ENCODE assay signal across 6 cellular contexts in genomic region chr12:120261951-120262851, GRCh38. TPM values are rescaled to one million over a fixed set of nuclear protein-coding genes. Genes with fewer than 3 reads are reported as not detected.
DNase-seq lines count a peak whose midpoint lies in the region; ATAC-seq and TF ChIP-seq lines count a peak whose summit lies in the region.

No MANE protein-coding gene starts in this region.

- H3K36me3 ChIP-seq in thoracic aorta = no peaks in the 10 kb centered on the region

- no peaks in the 10 kb centered on the region for H3K9me3 Mint-ChIP-seq in activated CD4-positive, alpha-beta T cell treated with anti-CD3 and anti-CD28 coated beads, Interleukin-2, amount 10 ng/mL, durations not matched to agents 24 days and 14 days

- no peaks in the 10 kb centered on the region for H3K27me3 ChIP-seq in thoracic aorta (replicated peaks; ENCODE audit: insufficient read depth)

- no peak for ATAC-seq in thoracic aorta (ENCODE audit: insufficient number of reproducible peaks, low FRiP score, low read depth)

- peak overlapping the region; percentile 31 for H3K27ac Mint-ChIP-seq in activated CD4-positive, alpha-beta T cell treated with anti-CD3 and anti-CD28 coated beads, Interleukin-2, amount 10 ng/mL, durations not matched to agents 24 days and 14 days

- DNase-seq in activated CD4-positive, alpha-beta T cell treated with anti-CD3 and anti-CD28 coated beads, Interleukin-2, amount 10 ng/mL, durations not matched to agents 24 days and 14 days = peak; percentile 66
- no peak for DNase-seq in activated CD4-positive, alpha-beta T cell treated with anti-CD3 and anti-CD28 coated beads, Interleukin-2, amount 50 U/mL, for 48 hours
- DNase-seq in foreskin melanocyte = peak; percentile 98
- no peak for DNase-seq in thoracic aorta (ENCODE audit: low spot score)
- DNase-seq in NCI-H510A (lab: John Stamatoyannopoulos, UW) = no peak
- DNase-seq in GDM1 (lab: John Stamatoyannopoulos, UW) = no peak

- H3K27me3 Mint-ChIP-seq in activated CD4-positive, alpha-beta T cell treated with anti-CD3 and anti-CD28 coated beads, Interleukin-2, amount 10 ng/mL, durations not matched to agents 24 days and 14 days = peaks cover 1% of the 10 kb centered on the region

- H3K4me3 ChIP-seq in thoracic aorta = peak overlapping the region; percentile 96

- intact Hi-C loops in activated CD4-positive, alpha-beta T cell treated with anti-CD3 and anti-CD28 coated beads, Interleukin-2, amount 10 ng/mL, durations not matched to agents 24 days and 14 days (cut with micrococcal nuclease) = loop anchor here (10.0 kb wide), 1 partner anchor 147 kb away; the partner anchor contains the start of gene RAB35

- H3K4me1 ChIP-seq in thoracic aorta (ENCODE audit: control insufficient read depth in 1 of 2, low read depth in 2 of 2) = peaks cover 30 to 67% of the 10 kb centered on the region in 2 donors

- H3K27ac ChIP-seq in thoracic aorta = peak overlapping the region; percentile 75 to 89

- TF ChIP-seq CTCF in thoracic aorta (IDR thresholded peaks at IDR 0.05) = no peak

- H3K36me3 Mint-ChIP-seq in activated CD4-positive, alpha-beta T cell treated with anti-CD3 and anti-CD28 coated beads, Interleukin-2, amount 10 ng/mL, durations not matched to agents 24 days and 14 days (ENCODE audit: low read depth) = peaks cover 12% of the 10 kb centered on the region

- H3K9me3 ChIP-seq in thoracic aorta = no peaks in the 10 kb centered on the region

- H3K4me1 Mint-ChIP-seq in activated CD4-positive, alpha-beta T cell treated with anti-CD3 and anti-CD28 coated beads, Interleukin-2, amount 10 ng/mL, durations not matched to agents 24 days and 14 days = peaks cover 70% of the 10 kb centered on the region

- H3K4me3 Mint-ChIP-seq in activated CD4-positive, alpha-beta T cell treated with anti-CD3 and anti-CD28 coated beads, Interleukin-2, amount 10 ng/mL, durations not matched to agents 24 days and 14 days = peak overlapping the region; percentile 88

RNA-seq across cellular contexts. Expression of gene PXN, which starts 3.3 kb away (rescaled TPM):
- 48.4 and 51.2 TPM in 2 replicates for total RNA-seq in activated CD4-positive, alpha-beta T cell treated with anti-CD3 and anti-CD28 coated beads, Interleukin-2, amount 10 ng/mL, durations not matched to agents 24 days and 14 days
- total RNA-seq in thoracic aorta = 100 to 1,000 TPM in 1 of 2 donors, 10 to 100 TPM in 1; 93.0 to 105 TPM

RNA-seq across cellular contexts. Expression of gene RNU4-2, which starts 29.5 kb away (rescaled TPM):
- total RNA-seq in activated CD4-positive, alpha-beta T cell treated with anti-CD3 and anti-CD28 coated beads, Interleukin-2, amount 10 ng/mL, durations not matched to agents 24 days and 14 days = 5,486 and 6,492 TPM in 2 replicates
- total RNA-seq in thoracic aorta = under 1 TPM; under 0.01 TPM

RNA-seq across cellular contexts. Expression of gene RNU4-1, which starts 30.8 kb away (rescaled TPM):
- 2,196 and 2,563 TPM in 2 replicates for total RNA-seq in activated CD4-positive, alpha-beta T cell treated with anti-CD3 and anti-CD28 coated beads, Interleukin-2, amount 10 ng/mL, durations not matched to agents 24 days and 14 days
- not detected for total RNA-seq in thoracic aorta

RNA-seq across cellular contexts. Expression of gene SIRT4, which starts 39.9 kb away (rescaled TPM):
- 1.1 and 2.5 TPM in 2 replicates for total RNA-seq in activated CD4-positive, alpha-beta T cell treated with anti-CD3 and anti-CD28 coated beads, Interleukin-2, amount 10 ng/mL, durations not matched to agents 24 days and 14 days
- 1 to 10 TPM in 1 of 2 donors, under 1 TPM in 1; 0.56 to 8.8 TPM for total RNA-seq in thoracic aorta

Comparison
In these comparisons a context has a peak if more than half of its experiments do, and no peak if none do; other contexts are left out.
1. DNase-seq: peak in activated CD4-positive, alpha-beta T cell treated with anti-CD3 and anti-CD28 coated beads, Interleukin-2, amount 10 ng/mL, durations not matched to agents 24 days and 14 days (single experiment) and foreskin melanocyte (single experiment); none in activated CD4-positive, alpha-beta T cell treated with anti-CD3 and anti-CD28 coated beads, Interleukin-2, amount 50 U/mL, for 48 hours (0 of 2), thoracic aorta (single experiment), NCI-H510A (single experiment) and GDM1 (single experiment).
2. RNA of gene RNU4-2, which starts 29.5 kb away (total RNA-seq): 5,486 to 6,492 TPM in activated CD4-positive, alpha-beta T cell treated with anti-CD3 and anti-CD28 coated beads, Interleukin-2, amount 10 ng/mL, durations not matched to agents 24 days and 14 days; under 0.01 TPM in thoracic aorta; every median in the first group is over 1,000 times any median in the second.
3. RNA of gene RNU4-1, which starts 30.8 kb away (total RNA-seq): 2,196 to 2,563 TPM in activated CD4-positive, alpha-beta T cell treated with anti-CD3 and anti-CD28 coated beads, Interleukin-2, amount 10 ng/mL, durations not matched to agents 24 days and 14 days; not detected in thoracic aorta; every median in the first group is over 1,000 times any median in the second.